ENCODE assay signal across 2 cellular contexts in the genomic region with DNA sequence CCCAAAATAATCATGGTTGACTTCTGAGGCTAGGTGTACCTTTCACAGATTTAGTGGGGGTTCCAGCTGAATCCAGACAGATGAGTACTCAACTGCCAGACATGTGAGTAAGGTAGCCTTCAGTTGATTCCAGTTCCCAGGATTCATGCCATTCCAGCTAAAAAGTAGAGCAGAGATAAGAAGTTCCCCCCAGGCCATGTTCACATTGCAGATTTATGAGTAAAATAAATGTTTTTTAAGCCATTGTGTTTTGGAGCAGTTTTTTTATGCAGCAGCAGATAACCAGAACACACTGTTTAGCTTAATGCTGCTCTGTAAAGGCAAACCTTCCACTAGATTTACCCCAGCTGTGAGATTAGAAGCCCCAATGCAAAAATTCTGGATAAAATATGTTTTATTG.
TF ChIP-seq lines count a peak whose summit lies in the region.

No MANE protein-coding gene starts in this region.

TF ChIP-seq in IMR-90, 13 proteins besides CTCF, POLR2A, EP300 and RAD21 (continued from another document):
- no peak for TF ChIP-seq MXI1 (IDR thresholded peaks at IDR 0.05; ENCODE audit: borderline replicate concordance, low read depth, low read length)

TF ChIP-seq in SK-N-SH treated with all-trans-retinoic acid at 6 μM for 48 hours, 23 proteins besides CTCF, POLR2A, EP300 and RAD21 (continued from another document):
- TF ChIP-seq, protein P1, sequence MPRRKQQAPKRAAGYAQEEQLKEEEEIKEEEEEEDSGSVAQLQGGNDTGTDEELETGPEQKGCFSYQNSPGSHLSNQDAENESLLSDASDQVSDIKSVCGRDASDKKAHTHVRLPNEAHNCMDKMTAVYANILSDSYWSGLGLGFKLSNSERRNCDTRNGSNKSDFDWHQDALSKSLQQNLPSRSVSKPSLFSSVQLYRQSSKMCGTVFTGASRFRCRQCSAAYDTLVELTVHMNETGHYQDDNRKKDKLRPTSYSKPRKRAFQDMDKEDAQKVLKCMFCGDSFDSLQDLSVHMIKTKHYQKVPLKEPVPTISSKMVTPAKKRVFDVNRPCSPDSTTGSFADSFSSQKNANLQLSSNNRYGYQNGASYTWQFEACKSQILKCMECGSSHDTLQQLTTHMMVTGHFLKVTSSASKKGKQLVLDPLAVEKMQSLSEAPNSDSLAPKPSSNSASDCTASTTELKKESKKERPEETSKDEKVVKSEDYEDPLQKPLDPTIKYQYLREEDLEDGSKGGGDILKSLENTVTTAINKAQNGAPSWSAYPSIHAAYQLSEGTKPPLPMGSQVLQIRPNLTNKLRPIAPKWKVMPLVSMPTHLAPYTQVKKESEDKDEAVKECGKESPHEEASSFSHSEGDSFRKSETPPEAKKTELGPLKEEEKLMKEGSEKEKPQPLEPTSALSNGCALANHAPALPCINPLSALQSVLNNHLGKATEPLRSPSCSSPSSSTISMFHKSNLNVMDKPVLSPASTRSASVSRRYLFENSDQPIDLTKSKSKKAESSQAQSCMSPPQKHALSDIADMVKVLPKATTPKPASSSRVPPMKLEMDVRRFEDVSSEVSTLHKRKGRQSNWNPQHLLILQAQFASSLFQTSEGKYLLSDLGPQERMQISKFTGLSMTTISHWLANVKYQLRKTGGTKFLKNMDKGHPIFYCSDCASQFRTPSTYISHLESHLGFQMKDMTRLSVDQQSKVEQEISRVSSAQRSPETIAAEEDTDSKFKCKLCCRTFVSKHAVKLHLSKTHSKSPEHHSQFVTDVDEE (CRISPR knock-in tag; IDR thresholded peaks at IDR 0.05): no peak
- TF ChIP-seq ESRRG (CRISPR knock-in tag; IDR thresholded peaks at IDR 0.05): no peak
- TF ChIP-seq RARB (CRISPR knock-in tag; IDR thresholded peaks at IDR 0.05): no peak
- no peak for TF ChIP-seq ZNF565 (CRISPR knock-in tag; conservative IDR thresholded peaks at IDR 0.05; ENCODE audit: low read depth)
- TF ChIP-seq TCF4 (CRISPR knock-in tag; IDR thresholded peaks at IDR 0.05; ENCODE audit: borderline replicate concordance): 0 out of 2 replicates have a peak, but pooled peaks have one; percentile 18
- no peak for TF ChIP-seq TOX (CRISPR knock-in tag; IDR thresholded peaks at IDR 0.05; ENCODE audit: borderline replicate concordance)
- no peak for TF ChIP-seq CREB5 (CRISPR knock-in tag; IDR thresholded peaks at IDR 0.05; ENCODE audit: low read depth)
- no peak for TF ChIP-seq PATZ1 (CRISPR knock-in tag; IDR thresholded peaks at IDR 0.05; ENCODE audit: borderline replicate concordance)
